8 cellular contexts compared by ENCODE assay signal in the genomic region with DNA sequence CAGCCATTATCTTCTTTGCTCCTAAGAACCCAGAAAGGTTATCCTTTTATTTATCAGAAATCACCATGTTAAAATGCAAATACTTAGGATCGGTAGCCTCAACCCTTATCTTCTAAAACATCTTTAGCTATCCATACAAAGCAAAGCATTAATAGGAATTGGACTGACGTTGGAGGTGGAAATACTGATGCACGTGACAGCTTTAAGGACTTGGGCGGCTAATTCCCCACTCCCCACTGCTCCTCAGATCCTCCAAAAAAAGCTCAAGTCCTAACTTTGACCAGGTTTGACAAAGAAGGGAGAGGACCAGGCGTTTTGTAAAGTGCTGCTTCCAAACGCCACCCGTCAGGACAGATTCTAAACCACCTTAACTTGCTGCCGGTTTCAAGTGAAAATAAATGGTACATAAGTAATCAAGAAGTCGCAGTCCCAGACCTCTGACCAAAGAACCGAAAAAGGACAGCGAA. TPM values are rescaled to one million over a fixed set of nuclear protein-coding genes. Genes with fewer than 3 reads are reported as not detected.
DNase-seq lines count a peak whose midpoint lies in the region; ATAC-seq and TF ChIP-seq lines count a peak whose summit lies in the region.

No MANE protein-coding gene starts in this region.

- ATAC-seq in PC-3 (peak; percentile 4), omental fat pad (ENCODE audit: low FRiP score) (peak; percentile 5), sciatic nerve (no peak)

- TSS peak; percentile 83 for BruUV-seq in PC-3 (replicated peaks; lab: Mats Ljungman, UMichigan)

- H3F3A ChIP-seq in DOHH2 (ENCODE audit: control insufficient read depth, insufficient read depth) (peaks cover 4% of the 10 kb centered on the region; the same call in 1 of the 2 replicates), PC-3 (ENCODE audit: low read length, unreplicated experiment) (no peaks in the 10 kb centered on the region)

- WGBS in esophagus, 2 donors: 0 to 1% methylated on average over 11 of the region's 11 CpGs

- H3K27me3 ChIP-seq in DOHH2 (ENCODE audit: control insufficient read depth, low read length) (no peaks in the 10 kb centered on the region), PC-3 (ENCODE audit: low read length) (no peaks in the 10 kb centered on the region), esophagus (ENCODE audit: control insufficient read depth in 1 of 2, insufficient read depth in 2 of 2, low read length in 2 of 2) (no peaks in the 10 kb centered on the region)

- DNase-seq in PC-3: no peak
- no peak for DNase-seq in omental fat pad (ENCODE audit: low spot score)
- DNase-seq in NCI-H1048 (lab: John Stamatoyannopoulos, UW): no peak
- no peak for DNase-seq in NCI-H510A treated with DMSO at 0.1 percent for 48 hours (lab: John Stamatoyannopoulos, UW)
- no peak for DNase-seq in nucleus accumbens (lab: John Stamatoyannopoulos, UW)
- no peak for DNase-seq in sciatic nerve (ENCODE audit: low spot score)

- peak overlapping the region; percentile 55 for H3K9ac ChIP-seq in PC-3 (ENCODE audit: low read length)

- intact Hi-C loops in PC-3 (cut with micrococcal nuclease) (loop anchor here (2.0 kb wide), 1 partner anchor 16 kb away; no protein-coding TSS in a partner anchor), sciatic nerve (cut with DNase I) (no loop called here)

- H3K4me3 ChIP-seq in DOHH2 (ENCODE audit: low read length) (peak overlapping the region; percentile 73), PC-3 (ENCODE audit: low read length) (peak overlapping the region; percentile 79), esophagus (ENCODE audit: low read depth in 1 of 2, low read length in 2 of 2) (peak overlapping the region; percentile 45 to 100)

- no peak for TF ChIP-seq CTCF in DOHH2 (IDR thresholded peaks at IDR 0.05; ENCODE audit: low read depth, low read length, poor library complexity, severe bottlenecking)
- TF ChIP-seq CTCF in PC-3 (conservative IDR thresholded peaks at IDR 0.05; ENCODE audit: low read depth, low read length): no peak
- no peak for TF ChIP-seq CTCF in omental fat pad (IDR thresholded peaks at IDR 0.05)

- H3K9me3 ChIP-seq in DOHH2 (ENCODE audit: control insufficient read depth, insufficient read depth, low read length) (no peaks in the 10 kb centered on the region), PC-3 (ENCODE audit: low read length) (no peaks in the 10 kb centered on the region), esophagus (ENCODE audit: control insufficient read depth in 2 of 2, insufficient read depth in 1 of 2, low read depth in 1 of 2, low read length in 1 of 2) (no peaks in the 10 kb centered on the region)

- H3K4me2 ChIP-seq in DOHH2 (ENCODE audit: low read length): peak overlapping the region; percentile 82
- H3K4me2 ChIP-seq in PC-3 (ENCODE audit: low read length): peak overlapping the region; percentile 85

- peaks cover 39% of the 10 kb centered on the region for H3K4me1 ChIP-seq in DOHH2 (ENCODE audit: control insufficient read depth, low read length)
- peaks cover 14% of the 10 kb centered on the region; the same call in 1 of the 2 replicates for H3K4me1 ChIP-seq in PC-3 (ENCODE audit: insufficient read depth, low read length)
- H3K4me1 ChIP-seq in esophagus (ENCODE audit: control insufficient read depth in 2 of 2, insufficient read depth in 2 of 2, low read length in 1 of 2): no peaks in the 10 kb centered on the region

- CTCF ChIA-PET in PC-3 (lab: Charles Lee): no interaction called here

- H4K20me1 ChIP-seq in DOHH2 (ENCODE audit: control insufficient read depth, insufficient read depth, low read depth, low read length) (peaks cover 25% of the 10 kb centered on the region; the same call in 1 of the 2 replicates), PC-3 (ENCODE audit: low read length) (peaks cover 31% of the 10 kb centered on the region)

- H3K36me3 ChIP-seq in DOHH2 (ENCODE audit: control insufficient read depth, low read length): peaks cover 41% of the 10 kb centered on the region
- H3K36me3 ChIP-seq in PC-3 (ENCODE audit: low read depth, low read length): no peaks in the 10 kb centered on the region
- no peaks in the 10 kb centered on the region for H3K36me3 ChIP-seq in esophagus (ENCODE audit: control insufficient read depth in 2 of 2, insufficient read depth in 2 of 2, low read length in 1 of 2)

- H3K9me2 ChIP-seq in DOHH2 (replicated peaks; ENCODE audit: control insufficient read depth, low read length): no peaks in the 10 kb centered on the region
- H3K9me2 ChIP-seq in PC-3 (replicated peaks; ENCODE audit: low read length): no peaks in the 10 kb centered on the region

- POLR2A ChIA-PET in PC-3 (lab: Charles Lee; ENCODE audit: unreplicated experiment): interaction anchor here (0.6 kb wide), 1 partner anchor 21 kb away, joined by 3 read pairs; no protein-coding TSS in a partner anchor

- H2AFZ ChIP-seq in PC-3 (ENCODE audit: low read length): peak overlapping the region; percentile 90

- H3K79me2 ChIP-seq in DOHH2 (ENCODE audit: control insufficient read depth, low read length): peaks cover 58% of the 10 kb centered on the region
- peaks cover 41% of the 10 kb centered on the region for H3K79me2 ChIP-seq in PC-3 (ENCODE audit: low read length)

- peak overlapping the region; percentile 41 for H3K27ac ChIP-seq in DOHH2 (ENCODE audit: low read depth, low read length)
- no peak overlapping the region for H3K27ac ChIP-seq in PC-3 (ENCODE audit: low read length)
- H3K27ac ChIP-seq in esophagus (ENCODE audit: low read depth in 2 of 2, low read length in 1 of 2): peak overlapping the region; percentile 71 to 99

RNA-seq across cellular contexts. Expression of a gene that starts 0.5 kb away (rescaled TPM):
- 42.4 and 56.1 TPM in 2 replicates for total RNA-seq in PC-3 (2014; rRNA removed)
- polyA plus RNA-seq in esophagus: 10 to 100 TPM; 16.7 to 19.7 TPM
- total RNA-seq in omental fat pad: 10 to 100 TPM; 72.1 to 84.0 (median 80.6) TPM
- total RNA-seq in sciatic nerve: 122 TPM

RNA-seq across cellular contexts. Expression of a gene that starts 50.2 kb away (rescaled TPM):
- total RNA-seq in PC-3 (2014; rRNA removed): not detected in 2 replicates
- polyA plus RNA-seq in esophagus: 1 to 10 TPM in 1 of 2 donors, under 1 TPM in 1; 0.94 to 2.1 TPM
- total RNA-seq in omental fat pad: not detected
- total RNA-seq in sciatic nerve: 0.09 TPM
